12 cellular contexts compared by ENCODE assay signal in genomic region chr2:59232394-59233165, GRCh38.
DNase-seq lines count a peak whose midpoint lies in the region; ATAC-seq and TF ChIP-seq lines count a peak whose summit lies in the region.
"Had no signal": no experiment of that assay in that cellular context is flagged by ENCODE, and none has a peak within 500 bp of the region (broad histone marks: within the 10 kb centered on the region; RNA-seq: fewer than 3 reads in every experiment).

No MANE protein-coding gene starts in this region.

- DNase-seq in NB4 (ENCODE audit: low read depth) = peak; percentile 4
- no peak for DNase-seq in DMS153 (lab: John Stamatoyannopoulos, UW)
- DNase-seq in HT-29 (ENCODE audit: low spot score) = no peak
- no peak for DNase-seq in KG1 (lab: John Stamatoyannopoulos, UW)
- no peak for DNase-seq in gastrocnemius medialis
- DNase-seq: caudate nucleus; NCI-H2081; stimulated activated CD4-positive, alpha-beta T cell treated with anti-CD3 and anti-CD28 coated beads, Interleukin-1b, Interleukin-23, amount 100 ng/mL, for 48 hours had no signal

- no peak for TF ChIP-seq CTCF in NB4 (IDR thresholded peaks at IDR 0.05; ENCODE audit: low read depth, low read length)
- no peak for TF ChIP-seq CTCF in gastrocnemius medialis (IDR thresholded peaks at IDR 0.05 in 4 of 5, conservative IDR thresholded peaks at IDR 0.05 in 1 of 5)

- TF ChIP-seq POLR2A in GM18505 (IDR thresholded peaks at IDR 0.05; ENCODE audit: borderline replicate concordance, extremely low read depth, insufficient read depth, insufficient read length) = no peak
- TF ChIP-seq POLR2A in NB4 (IDR thresholded peaks at IDR 0.05; ENCODE audit: extremely low read depth, insufficient read length) = no peak
- TF ChIP-seq POLR2A in gastrocnemius medialis (IDR thresholded peaks at IDR 0.05) = no peak

- intact Hi-C loops in gastrocnemius medialis (cut with DNase I; ENCODE audit: low total_unique reads) = no loop called here

- H3K27me3 ChIP-seq in gastrocnemius medialis = no peaks in the 10 kb centered on the region
- H3K27me3 ChIP-seq: BE2C had no signal

- ATAC-seq in GM18505 (IDR thresholded peaks at IDR 0.05; ENCODE audit: unreplicated experiment) (peak; percentile 93), GM21367 (IDR thresholded peaks at IDR 0.05; ENCODE audit: unreplicated experiment) (peak; percentile 97), HG03025 (IDR thresholded peaks at IDR 0.05; ENCODE audit: low FRiP score, unreplicated experiment) (peak; percentile 91), gastrocnemius medialis (no peak)

- no peaks in the 10 kb centered on the region for H3K9me3 ChIP-seq in gastrocnemius medialis
- H3K9me3 ChIP-seq: BE2C had no signal

- in situ Hi-C loops in gastrocnemius medialis (cut with MboI; ENCODE audit: low sequenced_read_pairs in 4 of 4) = no loop called here

- no peak overlapping the region for H3K4me3 ChIP-seq in NB4 (ENCODE audit: low read depth, low read length)
- H3K4me3 ChIP-seq in gastrocnemius medialis = no peak overlapping the region

- no peak overlapping the region for H3K27ac ChIP-seq in gastrocnemius medialis

- H3K4me1 ChIP-seq in gastrocnemius medialis = no peaks in the 10 kb centered on the region
- H3K4me1 ChIP-seq: BE2C had no signal

- H3K36me3 ChIP-seq in gastrocnemius medialis = no peaks in the 10 kb centered on the region
- H3K36me3 ChIP-seq: BE2C had no signal

Comparison
In these comparisons a context has a peak if more than half of its experiments do, and no peak if none do; other contexts are left out.
1. ATAC-seq: peak in GM18505 (single experiment), GM21367 (single experiment) and HG03025 (single experiment); none in gastrocnemius medialis (0 of 2).